In the genomic region with DNA sequence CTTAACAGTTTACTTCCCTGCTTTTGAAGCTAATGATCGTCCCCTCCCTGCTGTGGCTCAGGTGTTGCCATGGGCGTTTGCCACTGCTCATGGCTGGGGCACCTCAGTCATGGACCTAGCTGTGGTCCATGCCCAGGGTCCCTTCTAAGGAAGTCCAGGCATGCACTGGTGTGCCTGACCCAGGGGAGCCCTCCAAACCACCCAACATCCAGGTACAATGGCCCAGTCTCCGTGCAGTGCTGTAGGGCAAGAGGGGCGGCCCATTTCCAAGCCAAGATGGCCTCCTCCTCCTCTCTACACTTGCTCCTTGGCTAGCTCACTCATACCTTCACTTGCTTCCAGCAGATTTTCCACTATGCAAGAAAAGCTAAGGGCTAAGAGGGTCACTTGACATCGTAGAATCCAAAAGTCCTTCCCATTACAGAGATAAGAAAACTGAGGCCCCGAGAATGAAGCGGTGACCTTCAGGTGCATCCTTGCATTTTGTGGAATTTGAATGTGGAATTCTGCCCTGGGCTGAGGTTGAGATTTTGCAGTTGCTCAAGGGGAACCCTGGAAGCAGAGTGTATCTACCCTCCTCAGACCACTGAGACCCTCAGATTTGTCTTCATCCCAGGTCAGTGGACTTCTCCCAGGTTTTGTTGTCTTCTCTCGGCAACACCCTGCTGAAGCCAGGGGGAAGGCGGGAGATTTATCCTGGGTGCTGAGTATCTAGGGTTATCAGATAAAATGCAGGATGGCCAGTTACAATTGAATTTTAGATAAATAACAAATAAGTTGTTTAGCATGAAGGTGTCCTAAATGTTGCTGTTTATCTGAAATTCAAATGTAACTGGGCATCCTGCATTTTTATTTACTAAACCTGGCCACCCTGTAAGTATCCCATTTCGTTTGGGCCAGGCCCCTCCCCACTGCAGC, we compare ENCODE assay signal across 2 cellular contexts.
TF ChIP-seq lines count a peak whose summit lies in the region.

No MANE protein-coding gene starts in this region.

TF ChIP-seq in H1, 55 proteins besides CTCF, POLR2A, EP300 and RAD21:
- TF ChIP-seq HDAC2 (IDR thresholded peaks at IDR 0.05; ENCODE audit: borderline replicate concordance in 1 of 2, low read depth in 2 of 2, low read length in 2 of 2), result peak in 1 of 2 experiments; percentile 70; a peak in 1 of 4 replicates
- TF ChIP-seq SP4 (IDR thresholded peaks at IDR 0.05; ENCODE audit: low read length), result no peak
- peak; percentile 94 for TF ChIP-seq KDM1A (IDR thresholded peaks at IDR 0.05; ENCODE audit: borderline replicate concordance, low read length)
TF ChIP-seq in H1: peak in this region for 2.

TF ChIP-seq in SK-N-SH treated with all-trans-retinoic acid at 6 μM for 48 hours, 23 proteins besides CTCF, POLR2A, EP300 and RAD21:
- TF ChIP-seq BACH2 (CRISPR knock-in tag; IDR thresholded peaks at IDR 0.05; ENCODE audit: borderline replicate concordance), result no peak
- TF ChIP-seq CSDC2 (CRISPR knock-in tag; IDR thresholded peaks at IDR 0.05), result no peak
- no peak for TF ChIP-seq ISL1 (CRISPR knock-in tag; IDR thresholded peaks at IDR 0.05)
- TF ChIP-seq ZNF8 (CRISPR knock-in tag; IDR thresholded peaks at IDR 0.05), result no peak
- TF ChIP-seq TOX (CRISPR knock-in tag; IDR thresholded peaks at IDR 0.05; ENCODE audit: borderline replicate concordance), result no peak
- TF ChIP-seq PPARA (CRISPR knock-in tag; IDR thresholded peaks at IDR 0.05; ENCODE audit: borderline replicate concordance), result no peak
- no peak for TF ChIP-seq ZFP30 (CRISPR knock-in tag; IDR thresholded peaks at IDR 0.05)
- no peak for TF ChIP-seq ESRRG (CRISPR knock-in tag; IDR thresholded peaks at IDR 0.05)
- TF ChIP-seq ZFP3 (CRISPR knock-in tag; IDR thresholded peaks at IDR 0.05), result no peak
- no peak for TF ChIP-seq TCF4 (CRISPR knock-in tag; IDR thresholded peaks at IDR 0.05; ENCODE audit: borderline replicate concordance)
- no peak for TF ChIP-seq ARNTL (CRISPR knock-in tag; IDR thresholded peaks at IDR 0.05; ENCODE audit: borderline replicate concordance, low read depth)
- no peak for TF ChIP-seq TSHZ2 (CRISPR knock-in tag; IDR thresholded peaks at IDR 0.05)
- no peak for TF ChIP-seq ZNF565 (CRISPR knock-in tag; conservative IDR thresholded peaks at IDR 0.05; ENCODE audit: low read depth)
- no peak for TF ChIP-seq POU6F1 (CRISPR knock-in tag; IDR thresholded peaks at IDR 0.05; ENCODE audit: borderline replicate concordance, low read depth)
- TF ChIP-seq, protein P1, sequence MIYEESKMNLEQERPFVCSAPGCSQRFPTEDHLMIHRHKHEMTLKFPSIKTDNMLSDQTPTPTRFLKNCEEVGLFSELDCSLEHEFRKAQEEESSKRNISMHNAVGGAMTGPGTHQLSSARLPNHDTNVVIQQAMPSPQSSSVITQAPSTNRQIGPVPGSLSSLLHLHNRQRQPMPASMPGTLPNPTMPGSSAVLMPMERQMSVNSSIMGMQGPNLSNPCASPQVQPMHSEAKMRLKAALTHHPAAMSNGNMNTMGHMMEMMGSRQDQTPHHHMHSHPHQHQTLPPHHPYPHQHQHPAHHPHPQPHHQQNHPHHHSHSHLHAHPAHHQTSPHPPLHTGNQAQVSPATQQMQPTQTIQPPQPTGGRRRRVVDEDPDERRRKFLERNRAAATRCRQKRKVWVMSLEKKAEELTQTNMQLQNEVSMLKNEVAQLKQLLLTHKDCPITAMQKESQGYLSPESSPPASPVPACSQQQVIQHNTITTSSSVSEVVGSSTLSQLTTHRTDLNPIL (CRISPR knock-in tag; IDR thresholded peaks at IDR 0.05; ENCODE audit: low read depth), result no peak
- TF ChIP-seq OSR1 (CRISPR knock-in tag; IDR thresholded peaks at IDR 0.05), result no peak
- no peak for TF ChIP-seq CSRNP3 (CRISPR knock-in tag; IDR thresholded peaks at IDR 0.05)
- TF ChIP-seq, protein P2, sequence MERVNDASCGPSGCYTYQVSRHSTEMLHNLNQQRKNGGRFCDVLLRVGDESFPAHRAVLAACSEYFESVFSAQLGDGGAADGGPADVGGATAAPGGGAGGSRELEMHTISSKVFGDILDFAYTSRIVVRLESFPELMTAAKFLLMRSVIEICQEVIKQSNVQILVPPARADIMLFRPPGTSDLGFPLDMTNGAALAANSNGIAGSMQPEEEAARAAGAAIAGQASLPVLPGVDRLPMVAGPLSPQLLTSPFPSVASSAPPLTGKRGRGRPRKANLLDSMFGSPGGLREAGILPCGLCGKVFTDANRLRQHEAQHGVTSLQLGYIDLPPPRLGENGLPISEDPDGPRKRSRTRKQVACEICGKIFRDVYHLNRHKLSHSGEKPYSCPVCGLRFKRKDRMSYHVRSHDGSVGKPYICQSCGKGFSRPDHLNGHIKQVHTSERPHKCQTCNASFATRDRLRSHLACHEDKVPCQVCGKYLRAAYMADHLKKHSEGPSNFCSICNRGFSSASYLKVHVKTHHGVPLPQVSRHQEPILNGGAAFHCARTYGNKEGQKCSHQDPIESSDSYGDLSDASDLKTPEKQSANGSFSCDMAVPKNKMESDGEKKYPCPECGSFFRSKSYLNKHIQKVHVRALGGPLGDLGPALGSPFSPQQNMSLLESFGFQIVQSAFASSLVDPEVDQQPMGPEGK (CRISPR knock-in tag; IDR thresholded peaks at IDR 0.05; ENCODE audit: borderline replicate concordance), result no peak
